1 cellular context compared by ENCODE assay signal in genomic region chr5:56816546-56817081, GRCh38.
TF ChIP-seq lines count a peak whose summit lies in the region.

No MANE protein-coding gene starts in this region.

TF ChIP-seq in HepG2, 621 proteins besides CTCF, POLR2A, EP300 and RAD21 (continued from another document and continues in another):
- TF ChIP-seq, protein P1, sequence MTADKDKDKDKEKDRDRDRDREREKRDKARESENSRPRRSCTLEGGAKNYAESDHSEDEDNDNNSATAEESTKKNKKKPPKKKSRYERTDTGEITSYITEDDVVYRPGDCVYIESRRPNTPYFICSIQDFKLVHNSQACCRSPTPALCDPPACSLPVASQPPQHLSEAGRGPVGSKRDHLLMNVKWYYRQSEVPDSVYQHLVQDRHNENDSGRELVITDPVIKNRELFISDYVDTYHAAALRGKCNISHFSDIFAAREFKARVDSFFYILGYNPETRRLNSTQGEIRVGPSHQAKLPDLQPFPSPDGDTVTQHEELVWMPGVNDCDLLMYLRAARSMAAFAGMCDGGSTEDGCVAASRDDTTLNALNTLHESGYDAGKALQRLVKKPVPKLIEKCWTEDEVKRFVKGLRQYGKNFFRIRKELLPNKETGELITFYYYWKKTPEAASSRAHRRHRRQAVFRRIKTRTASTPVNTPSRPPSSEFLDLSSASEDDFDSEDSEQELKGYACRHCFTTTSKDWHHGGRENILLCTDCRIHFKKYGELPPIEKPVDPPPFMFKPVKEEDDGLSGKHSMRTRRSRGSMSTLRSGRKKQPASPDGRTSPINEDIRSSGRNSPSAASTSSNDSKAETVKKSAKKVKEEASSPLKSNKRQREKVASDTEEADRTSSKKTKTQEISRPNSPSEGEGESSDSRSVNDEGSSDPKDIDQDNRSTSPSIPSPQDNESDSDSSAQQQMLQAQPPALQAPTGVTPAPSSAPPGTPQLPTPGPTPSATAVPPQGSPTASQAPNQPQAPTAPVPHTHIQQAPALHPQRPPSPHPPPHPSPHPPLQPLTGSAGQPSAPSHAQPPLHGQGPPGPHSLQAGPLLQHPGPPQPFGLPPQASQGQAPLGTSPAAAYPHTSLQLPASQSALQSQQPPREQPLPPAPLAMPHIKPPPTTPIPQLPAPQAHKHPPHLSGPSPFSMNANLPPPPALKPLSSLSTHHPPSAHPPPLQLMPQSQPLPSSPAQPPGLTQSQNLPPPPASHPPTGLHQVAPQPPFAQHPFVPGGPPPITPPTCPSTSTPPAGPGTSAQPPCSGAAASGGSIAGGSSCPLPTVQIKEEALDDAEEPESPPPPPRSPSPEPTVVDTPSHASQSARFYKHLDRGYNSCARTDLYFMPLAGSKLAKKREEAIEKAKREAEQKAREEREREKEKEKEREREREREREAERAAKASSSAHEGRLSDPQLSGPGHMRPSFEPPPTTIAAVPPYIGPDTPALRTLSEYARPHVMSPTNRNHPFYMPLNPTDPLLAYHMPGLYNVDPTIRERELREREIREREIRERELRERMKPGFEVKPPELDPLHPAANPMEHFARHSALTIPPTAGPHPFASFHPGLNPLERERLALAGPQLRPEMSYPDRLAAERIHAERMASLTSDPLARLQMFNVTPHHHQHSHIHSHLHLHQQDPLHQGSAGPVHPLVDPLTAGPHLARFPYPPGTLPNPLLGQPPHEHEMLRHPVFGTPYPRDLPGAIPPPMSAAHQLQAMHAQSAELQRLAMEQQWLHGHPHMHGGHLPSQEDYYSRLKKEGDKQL (CRISPR knock-in tag; IDR thresholded peaks at IDR 0.05; ENCODE audit: low read depth), result no peak
- TF ChIP-seq ZNF282 (IDR thresholded peaks at IDR 0.05; ENCODE audit: partially characterized antibody), result no peak
- no peak for TF ChIP-seq GMEB1 (CRISPR knock-in tag; IDR thresholded peaks at IDR 0.05; ENCODE audit: borderline replicate concordance)
- TF ChIP-seq MED1 (CRISPR knock-in tag; IDR thresholded peaks at IDR 0.05), result peak; percentile 76
- TF ChIP-seq, protein P2, sequence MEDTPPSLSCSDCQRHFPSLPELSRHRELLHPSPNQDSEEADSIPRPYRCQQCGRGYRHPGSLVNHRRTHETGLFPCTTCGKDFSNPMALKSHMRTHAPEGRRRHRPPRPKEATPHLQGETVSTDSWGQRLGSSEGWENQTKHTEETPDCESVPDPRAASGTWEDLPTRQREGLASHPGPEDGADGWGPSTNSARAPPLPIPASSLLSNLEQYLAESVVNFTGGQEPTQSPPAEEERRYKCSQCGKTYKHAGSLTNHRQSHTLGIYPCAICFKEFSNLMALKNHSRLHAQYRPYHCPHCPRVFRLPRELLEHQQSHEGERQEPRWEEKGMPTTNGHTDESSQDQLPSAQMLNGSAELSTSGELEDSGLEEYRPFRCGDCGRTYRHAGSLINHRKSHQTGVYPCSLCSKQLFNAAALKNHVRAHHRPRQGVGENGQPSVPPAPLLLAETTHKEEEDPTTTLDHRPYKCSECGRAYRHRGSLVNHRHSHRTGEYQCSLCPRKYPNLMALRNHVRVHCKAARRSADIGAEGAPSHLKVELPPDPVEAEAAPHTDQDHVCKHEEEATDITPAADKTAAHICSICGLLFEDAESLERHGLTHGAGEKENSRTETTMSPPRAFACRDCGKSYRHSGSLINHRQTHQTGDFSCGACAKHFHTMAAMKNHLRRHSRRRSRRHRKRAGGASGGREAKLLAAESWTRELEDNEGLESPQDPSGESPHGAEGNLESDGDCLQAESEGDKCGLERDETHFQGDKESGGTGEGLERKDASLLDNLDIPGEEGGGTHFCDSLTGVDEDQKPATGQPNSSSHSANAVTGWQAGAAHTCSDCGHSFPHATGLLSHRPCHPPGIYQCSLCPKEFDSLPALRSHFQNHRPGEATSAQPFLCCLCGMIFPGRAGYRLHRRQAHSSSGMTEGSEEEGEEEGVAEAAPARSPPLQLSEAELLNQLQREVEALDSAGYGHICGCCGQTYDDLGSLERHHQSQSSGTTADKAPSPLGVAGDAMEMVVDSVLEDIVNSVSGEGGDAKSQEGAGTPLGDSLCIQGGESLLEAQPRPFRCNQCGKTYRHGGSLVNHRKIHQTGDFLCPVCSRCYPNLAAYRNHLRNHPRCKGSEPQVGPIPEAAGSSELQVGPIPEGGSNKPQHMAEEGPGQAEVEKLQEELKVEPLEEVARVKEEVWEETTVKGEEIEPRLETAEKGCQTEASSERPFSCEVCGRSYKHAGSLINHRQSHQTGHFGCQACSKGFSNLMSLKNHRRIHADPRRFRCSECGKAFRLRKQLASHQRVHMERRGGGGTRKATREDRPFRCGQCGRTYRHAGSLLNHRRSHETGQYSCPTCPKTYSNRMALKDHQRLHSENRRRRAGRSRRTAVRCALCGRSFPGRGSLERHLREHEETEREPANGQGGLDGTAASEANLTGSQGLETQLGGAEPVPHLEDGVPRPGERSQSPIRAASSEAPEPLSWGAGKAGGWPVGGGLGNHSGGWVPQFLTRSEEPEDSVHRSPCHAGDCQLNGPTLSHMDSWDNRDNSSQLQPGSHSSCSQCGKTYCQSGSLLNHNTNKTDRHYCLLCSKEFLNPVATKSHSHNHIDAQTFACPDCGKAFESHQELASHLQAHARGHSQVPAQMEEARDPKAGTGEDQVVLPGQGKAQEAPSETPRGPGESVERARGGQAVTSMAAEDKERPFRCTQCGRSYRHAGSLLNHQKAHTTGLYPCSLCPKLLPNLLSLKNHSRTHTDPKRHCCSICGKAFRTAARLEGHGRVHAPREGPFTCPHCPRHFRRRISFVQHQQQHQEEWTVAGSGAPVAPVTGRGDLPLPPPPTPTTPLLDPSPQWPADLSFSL (CRISPR knock-in tag; IDR thresholded peaks at IDR 0.05), result no peak
- TF ChIP-seq U2AF1 (optimal IDR thresholded peaks at IDR 0.05; ENCODE audit: low read depth, low read length), result no peak
- no peak for TF ChIP-seq NR2F2 (IDR thresholded peaks at IDR 0.05; ENCODE audit: borderline replicate concordance, low read depth)
- TF ChIP-seq KMT2B (CRISPR knock-in tag; IDR thresholded peaks at IDR 0.05), result 0 out of 2 replicates have a peak, but pooled peaks have one; percentile 61
- TF ChIP-seq, protein P3, sequence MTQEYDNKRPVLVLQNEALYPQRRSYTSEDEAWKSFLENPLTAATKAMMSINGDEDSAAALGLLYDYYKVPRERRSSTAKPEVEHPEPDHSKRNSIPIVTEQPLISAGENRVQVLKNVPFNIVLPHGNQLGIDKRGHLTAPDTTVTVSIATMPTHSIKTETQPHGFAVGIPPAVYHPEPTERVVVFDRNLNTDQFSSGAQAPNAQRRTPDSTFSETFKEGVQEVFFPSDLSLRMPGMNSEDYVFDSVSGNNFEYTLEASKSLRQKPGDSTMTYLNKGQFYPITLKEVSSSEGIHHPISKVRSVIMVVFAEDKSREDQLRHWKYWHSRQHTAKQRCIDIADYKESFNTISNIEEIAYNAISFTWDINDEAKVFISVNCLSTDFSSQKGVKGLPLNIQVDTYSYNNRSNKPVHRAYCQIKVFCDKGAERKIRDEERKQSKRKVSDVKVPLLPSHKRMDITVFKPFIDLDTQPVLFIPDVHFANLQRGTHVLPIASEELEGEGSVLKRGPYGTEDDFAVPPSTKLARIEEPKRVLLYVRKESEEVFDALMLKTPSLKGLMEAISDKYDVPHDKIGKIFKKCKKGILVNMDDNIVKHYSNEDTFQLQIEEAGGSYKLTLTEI (CRISPR knock-in tag; conservative IDR thresholded peaks at IDR 0.05), result no peak
- TF ChIP-seq ZMAT3 (CRISPR knock-in tag; conservative IDR thresholded peaks at IDR 0.05), result peak; percentile 38; the same call in 1 of the 2 replicates
- TF ChIP-seq GABPB1 (CRISPR knock-in tag; IDR thresholded peaks at IDR 0.05), result peak; percentile 85
- no peak for TF ChIP-seq SNAPC2 (CRISPR knock-in tag; IDR thresholded peaks at IDR 0.05)
- no peak for TF ChIP-seq ZNF547 (CRISPR knock-in tag; IDR thresholded peaks at IDR 0.05)
- no peak for TF ChIP-seq SUZ12 (IDR thresholded peaks at IDR 0.05; ENCODE audit: low read depth, low read length)
- TF ChIP-seq, protein P4, sequence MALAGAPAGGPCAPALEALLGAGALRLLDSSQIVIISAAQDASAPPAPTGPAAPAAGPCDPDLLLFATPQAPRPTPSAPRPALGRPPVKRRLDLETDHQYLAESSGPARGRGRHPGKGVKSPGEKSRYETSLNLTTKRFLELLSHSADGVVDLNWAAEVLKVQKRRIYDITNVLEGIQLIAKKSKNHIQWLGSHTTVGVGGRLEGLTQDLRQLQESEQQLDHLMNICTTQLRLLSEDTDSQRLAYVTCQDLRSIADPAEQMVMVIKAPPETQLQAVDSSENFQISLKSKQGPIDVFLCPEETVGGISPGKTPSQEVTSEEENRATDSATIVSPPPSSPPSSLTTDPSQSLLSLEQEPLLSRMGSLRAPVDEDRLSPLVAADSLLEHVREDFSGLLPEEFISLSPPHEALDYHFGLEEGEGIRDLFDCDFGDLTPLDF (CRISPR knock-in tag; IDR thresholded peaks at IDR 0.05), result 0 out of 2 replicates have a peak, but pooled peaks have one; percentile 25
- TF ChIP-seq, protein P5, sequence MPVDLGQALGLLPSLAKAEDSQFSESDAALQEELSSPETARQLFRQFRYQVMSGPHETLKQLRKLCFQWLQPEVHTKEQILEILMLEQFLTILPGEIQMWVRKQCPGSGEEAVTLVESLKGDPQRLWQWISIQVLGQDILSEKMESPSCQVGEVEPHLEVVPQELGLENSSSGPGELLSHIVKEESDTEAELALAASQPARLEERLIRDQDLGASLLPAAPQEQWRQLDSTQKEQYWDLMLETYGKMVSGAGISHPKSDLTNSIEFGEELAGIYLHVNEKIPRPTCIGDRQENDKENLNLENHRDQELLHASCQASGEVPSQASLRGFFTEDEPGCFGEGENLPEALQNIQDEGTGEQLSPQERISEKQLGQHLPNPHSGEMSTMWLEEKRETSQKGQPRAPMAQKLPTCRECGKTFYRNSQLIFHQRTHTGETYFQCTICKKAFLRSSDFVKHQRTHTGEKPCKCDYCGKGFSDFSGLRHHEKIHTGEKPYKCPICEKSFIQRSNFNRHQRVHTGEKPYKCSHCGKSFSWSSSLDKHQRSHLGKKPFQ (CRISPR knock-in tag; IDR thresholded peaks at IDR 0.05; ENCODE audit: insufficient replicate concordance), result no peak
- no peak for TF ChIP-seq THAP7 (CRISPR knock-in tag; IDR thresholded peaks at IDR 0.05)
- TF ChIP-seq, protein P6, sequence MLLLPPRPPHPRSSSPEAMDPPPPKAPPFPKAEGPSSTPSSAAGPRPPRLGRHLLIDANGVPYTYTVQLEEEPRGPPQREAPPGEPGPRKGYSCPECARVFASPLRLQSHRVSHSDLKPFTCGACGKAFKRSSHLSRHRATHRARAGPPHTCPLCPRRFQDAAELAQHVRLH (CRISPR knock-in tag; IDR thresholded peaks at IDR 0.05; ENCODE audit: borderline replicate concordance, low read depth), result no peak
- TF ChIP-seq HDAC6 (IDR thresholded peaks at IDR 0.05; ENCODE audit: low read depth, low read length), result no peak
- TF ChIP-seq ZNF747 (CRISPR knock-in tag; IDR thresholded peaks at IDR 0.05; ENCODE audit: borderline replicate concordance), result no peak
- TF ChIP-seq, protein P7, sequence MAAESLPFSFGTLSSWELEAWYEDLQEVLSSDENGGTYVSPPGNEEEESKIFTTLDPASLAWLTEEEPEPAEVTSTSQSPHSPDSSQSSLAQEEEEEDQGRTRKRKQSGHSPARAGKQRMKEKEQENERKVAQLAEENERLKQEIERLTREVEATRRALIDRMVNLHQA (CRISPR knock-in tag; IDR thresholded peaks at IDR 0.05), result no peak
- TF ChIP-seq CCAR2 (optimal IDR thresholded peaks at IDR 0.05; ENCODE audit: low read depth, low read length), result no peak
- no peak for TF ChIP-seq LRRFIP1 (CRISPR knock-in tag; conservative IDR thresholded peaks at IDR 0.05)
- TF ChIP-seq ZFP62 (CRISPR knock-in tag; IDR thresholded peaks at IDR 0.05), result no peak
- TF ChIP-seq ZNF274 (CRISPR knock-in tag; IDR thresholded peaks at IDR 0.05), result no peak
- no peak for TF ChIP-seq ATRX (CRISPR knock-in tag; IDR thresholded peaks at IDR 0.05; ENCODE audit: borderline replicate concordance)
- TF ChIP-seq NFRKB (IDR thresholded peaks at IDR 0.05), result no peak
- TF ChIP-seq ZNF629 (CRISPR knock-in tag; conservative IDR thresholded peaks at IDR 0.05), result no peak
- peak; percentile 54 for TF ChIP-seq GATAD2A (CRISPR knock-in tag; IDR thresholded peaks at IDR 0.05)
- TF ChIP-seq, protein P8, sequence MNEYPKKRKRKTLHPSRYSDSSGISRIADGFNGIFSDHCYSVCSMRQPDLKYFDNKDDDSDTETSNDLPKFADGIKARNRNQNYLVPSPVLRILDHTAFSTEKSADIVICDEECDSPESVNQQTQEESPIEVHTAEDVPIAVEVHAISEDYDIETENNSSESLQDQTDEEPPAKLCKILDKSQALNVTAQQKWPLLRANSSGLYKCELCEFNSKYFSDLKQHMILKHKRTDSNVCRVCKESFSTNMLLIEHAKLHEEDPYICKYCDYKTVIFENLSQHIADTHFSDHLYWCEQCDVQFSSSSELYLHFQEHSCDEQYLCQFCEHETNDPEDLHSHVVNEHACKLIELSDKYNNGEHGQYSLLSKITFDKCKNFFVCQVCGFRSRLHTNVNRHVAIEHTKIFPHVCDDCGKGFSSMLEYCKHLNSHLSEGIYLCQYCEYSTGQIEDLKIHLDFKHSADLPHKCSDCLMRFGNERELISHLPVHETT (CRISPR knock-in tag; conservative IDR thresholded peaks at IDR 0.05), result no peak; the same call in 1 of the 2 replicates
